In the genomic region with DNA sequence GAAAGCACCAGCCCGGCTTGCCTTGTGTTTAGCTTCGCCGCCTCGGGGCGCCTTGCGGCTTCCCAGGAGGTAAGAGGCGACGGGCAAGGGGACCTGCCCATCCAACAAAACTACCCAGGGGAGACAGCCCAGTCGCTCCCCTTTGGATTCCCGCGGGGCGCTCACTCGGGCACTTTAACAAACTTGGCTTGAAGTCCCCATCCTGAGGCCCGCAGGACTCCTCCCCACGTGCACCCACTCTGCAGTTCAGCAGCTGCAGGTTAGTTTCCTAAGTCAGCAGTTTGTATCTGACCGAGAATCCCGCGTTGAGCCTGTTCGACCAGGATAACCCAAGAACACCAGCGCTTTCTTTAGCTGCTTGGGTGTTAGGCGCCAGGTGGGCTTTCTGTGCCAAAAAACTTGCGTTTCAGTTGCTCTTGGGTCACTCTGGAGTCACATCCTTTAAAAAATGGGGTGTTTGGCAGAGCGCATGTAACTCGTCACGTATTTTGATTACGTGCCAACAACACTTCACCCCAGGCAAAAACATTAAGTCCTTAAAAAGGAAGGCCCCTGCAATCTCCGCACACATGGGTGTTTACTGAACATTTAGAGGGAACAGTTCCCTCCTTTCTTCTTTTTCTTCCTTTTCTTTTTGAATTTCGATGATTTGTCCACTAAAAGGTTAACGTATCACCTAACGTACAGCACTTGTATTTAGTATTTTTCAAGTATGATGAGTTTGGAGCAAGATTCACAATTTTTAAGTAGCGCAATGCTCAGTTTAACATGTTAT, we compare ENCODE assay signal across 9 cellular contexts. TPM values are rescaled to one million over a fixed set of nuclear protein-coding genes. Genes with fewer than 3 reads are reported as not detected.
DNase-seq lines count a peak whose midpoint lies in the region; ATAC-seq, FAIRE-seq and TF ChIP-seq lines count a peak whose summit lies in the region.
"Had no signal": no experiment of that assay in that cellular context is flagged by ENCODE, and none has a peak within 500 bp of the region (broad histone marks: within the 10 kb centered on the region; RNA-seq: fewer than 3 reads in every experiment).

No MANE protein-coding gene starts in this region.

- DNase-seq in NCI-H2081 (lab: John Stamatoyannopoulos, UW) (peak; percentile 25 to 65), NCI-H2081 treated with DMSO at 0.1 percent for 48 hours (lab: John Stamatoyannopoulos, UW) (no peak), NT2/D1 (ENCODE audit: low read depth, low spot score) (peak; percentile 30), pancreas (peak in 1 of 6 donors; percentile 55), NCI-H2029 (lab: John Stamatoyannopoulos, UW) (no peak)

- ATAC-seq in pancreas (peak; percentile 38 to 56 (median 46)), GM19452 (IDR thresholded peaks at IDR 0.05; ENCODE audit: unreplicated experiment) (no peak), GM18868 (IDR thresholded peaks at IDR 0.05; ENCODE audit: unreplicated experiment) (no peak)

- H3K4me1 ChIP-seq in NT2/D1 (ENCODE audit: insufficient read depth, insufficient read length) (no peaks in the 10 kb centered on the region), esophagus (ENCODE audit: control insufficient read depth in 2 of 2, insufficient read depth in 2 of 2, low read length in 1 of 2) (peaks cover 4 to 14% of the 10 kb centered on the region in 2 donors), pancreas (peaks cover 0 to 9% (median 7%) of the 10 kb centered on the region in 3 donors)
- H3K4me1 ChIP-seq: BLaER1 had no signal

- H3K9me3 ChIP-seq in NT2/D1 (ENCODE audit: insufficient read depth, low read length), result no peaks in the 10 kb centered on the region
- H3K9me3 ChIP-seq in esophagus (ENCODE audit: control insufficient read depth in 2 of 2, insufficient read depth in 1 of 2, low read depth in 1 of 2, low read length in 1 of 2), result no peaks in the 10 kb centered on the region
- no peaks in the 10 kb centered on the region for H3K9me3 ChIP-seq in pancreas

- H3K36me3 ChIP-seq in NT2/D1 (ENCODE audit: insufficient read depth, insufficient read length, low read length) (no peaks in the 10 kb centered on the region), esophagus (ENCODE audit: control insufficient read depth in 2 of 2, insufficient read depth in 2 of 2, low read length in 1 of 2) (no peaks in the 10 kb centered on the region), pancreas (no peaks in the 10 kb centered on the region)
- H3K36me3 ChIP-seq: BLaER1 had no signal

- WGBS in esophagus, 2 donors, result 7 to 9% methylated on average over 31 of the region's 31 CpGs
- WGBS in pancreas, 2 donors, result 10 to 13% methylated on average over 31 of the region's 31 CpGs

- H3K27ac ChIP-seq in esophagus (ENCODE audit: low read depth in 2 of 2, low read length in 1 of 2), result peak overlapping the region in 1 of 2 donors; percentile 42
- no peak overlapping the region for H3K27ac ChIP-seq in pancreas
- H3K27ac ChIP-seq: BLaER1 had no signal

- H3K27me3 ChIP-seq in NT2/D1 (ENCODE audit: insufficient read depth, insufficient read length), result peaks cover 44% of the 10 kb centered on the region
- H3K27me3 ChIP-seq in esophagus (ENCODE audit: control insufficient read depth in 1 of 2, insufficient read depth in 2 of 2, low read length in 2 of 2), result peaks cover 0 to 7% of the 10 kb centered on the region in 2 donors
- peaks cover 0 to 6% (median 1%) of the 10 kb centered on the region in 4 donors for H3K27me3 ChIP-seq in pancreas
- H3K27me3 ChIP-seq: BLaER1 had no signal

- H3K4me3 ChIP-seq in NT2/D1 (ENCODE audit: insufficient read length, low read depth) (peak overlapping the region; percentile 62), esophagus (ENCODE audit: low read depth in 1 of 2, low read length in 2 of 2) (peak overlapping the region; percentile 54 to 59), pancreas (peak overlapping the region; percentile 17 to 62 (median 40))
- H3K4me3 ChIP-seq: BLaER1 had no signal

- H3K9ac ChIP-seq in NT2/D1 (ENCODE audit: insufficient read length, low read depth), result peak overlapping the region; percentile 69
- H3K9ac ChIP-seq: BLaER1 had no signal

- FAIRE-seq in pancreas (lab: Jason Lieb, UNC), result no peak

- TF ChIP-seq CTCF in pancreas (IDR thresholded peaks at IDR 0.05), result no peak

- intact Hi-C loops in pancreas (cut with DNase I), result no loop called here

RNA-seq across cellular contexts. Expression of a gene that starts 0.9 kb away (rescaled TPM):
- 1 to 10 TPM in 1 of 2 donors, under 1 TPM in 1; 0.51 to 1.6 TPM for polyA plus RNA-seq in esophagus
- total RNA-seq in pancreas, result 1 to 10 TPM in 4 of 6 donors, under 1 TPM in 2; 0.46 to 3.8 (median 1.1) TPM
- polyA plus RNA-seq in pancreas, result 1 to 10 TPM in 1 of 2 donors, under 1 TPM in 1; 0.68 to 1.5 TPM

Comparison
In these comparisons a context has a peak if more than half of its experiments do, and no peak if none do; other contexts are left out.
1. DNase-seq: peak in NCI-H2081 (2 of 2) and NT2/D1 (single experiment); none in NCI-H2081 treated with DMSO at 0.1 percent for 48 hours (single experiment) and NCI-H2029 (single experiment).
2. ATAC-seq: peak in pancreas (4 of 4); none in GM19452 (single experiment) and GM18868 (single experiment).
3. Peak in every context shown above with its lines, with median percentiles within 50 percentile points of each other: H3K4me3 ChIP-seq.